Comparison of ENCODE assay signal across 10 cellular contexts in genomic region chr1:201259476-201260235, GRCh38. TPM values are rescaled to one million over a fixed set of nuclear protein-coding genes. Genes with fewer than 3 reads are reported as not detected.
DNase-seq lines count a peak whose midpoint lies in the region; ATAC-seq and TF ChIP-seq lines count a peak whose summit lies in the region.
"Had no signal": no experiment of that assay in that cellular context is flagged by ENCODE, and none has a peak within 500 bp of the region (broad histone marks: within the 10 kb centered on the region; RNA-seq: fewer than 3 reads in every experiment).

No MANE protein-coding gene starts in this region.

- no peak for DNase-seq in activated CD4-positive, alpha-beta T cell treated with anti-CD3 and anti-CD28 coated beads for 36 hours
- no peak for DNase-seq in activated CD4-positive, alpha-beta T cell treated with anti-CD3 and anti-CD28 coated beads, Interleukin-2, amount 50 U/mL, for 48 hours
- no peak for DNase-seq in activated naive CD8-positive, alpha-beta T cell treated with anti-CD3 and anti-CD28 coated beads, Interleukin-2, amount 50 U/mL, for 24 hours
- DNase-seq in iPS-NIHi7 (ENCODE audit: extremely low spot score) (peak; percentile 83), PC-3 (no peak), ascending aorta (ENCODE audit: low spot score in 2 of 2) (no peak), hypothalamus (lab: John Stamatoyannopoulos, UW) (no peak)
- DNase-seq: activated naive CD4-positive, alpha-beta T cell had no signal

- CTCF ChIA-PET in activated CD4-positive, alpha-beta T cell treated with anti-CD3 and anti-CD28 coated beads for 36 hours (lab: Charles Lee), result interaction anchor here (0.9 to 1.4 kb wide), 3 partner anchors 86 to 150 kb away, joined by 3 to 4 read pairs (median 3); no protein-coding TSS in a partner anchor
- CTCF ChIA-PET in PC-3 (lab: Charles Lee), result no interaction called here

- H3K36me3 Mint-ChIP-seq in activated CD4-positive, alpha-beta T cell treated with anti-CD3 and anti-CD28 coated beads for 36 hours (ENCODE audit: low read depth), result peaks cover 2% of the 10 kb centered on the region
- no peaks in the 10 kb centered on the region for H3K36me3 Mint-ChIP-seq in activated naive CD8-positive, alpha-beta T cell treated with anti-CD3 and anti-CD28 coated beads, Interleukin-2, amount 50 U/mL, for 24 hours (ENCODE audit: low read depth)

- H3K9ac ChIP-seq in PC-3 (ENCODE audit: low read length), result no peak overlapping the region

- H3K9me2 ChIP-seq in PC-3 (replicated peaks; ENCODE audit: low read length), result no peaks in the 10 kb centered on the region

- no peaks in the 10 kb centered on the region for H3K9me3 Mint-ChIP-seq in activated CD4-positive, alpha-beta T cell treated with anti-CD3 and anti-CD28 coated beads for 36 hours (ENCODE audit: low read depth)
- no peaks in the 10 kb centered on the region for H3K9me3 Mint-ChIP-seq in activated naive CD8-positive, alpha-beta T cell treated with anti-CD3 and anti-CD28 coated beads, Interleukin-2, amount 50 U/mL, for 24 hours

- WGBS in thymus, result 9% methylated on average over 28 of the region's 28 CpGs

- no peak overlapping the region for H3K4me3 Mint-ChIP-seq in activated CD4-positive, alpha-beta T cell treated with anti-CD3 and anti-CD28 coated beads for 36 hours
- no peak overlapping the region for H3K4me3 Mint-ChIP-seq in activated naive CD8-positive, alpha-beta T cell treated with anti-CD3 and anti-CD28 coated beads, Interleukin-2, amount 50 U/mL, for 24 hours

- no peaks in the 10 kb centered on the region for H4K20me1 ChIP-seq in PC-3 (ENCODE audit: low read length)

- TF ChIP-seq CTCF in PC-3 (conservative IDR thresholded peaks at IDR 0.05; ENCODE audit: low read depth, low read length) (no peak), ascending aorta (IDR thresholded peaks at IDR 0.05) (no peak)

- POLR2A ChIA-PET in activated CD4-positive, alpha-beta T cell treated with anti-CD3 and anti-CD28 coated beads for 36 hours (lab: Charles Lee), result no interaction called here
- POLR2A ChIA-PET in PC-3 (lab: Charles Lee; ENCODE audit: unreplicated experiment), result no interaction called here

- peak; percentile 23 for ATAC-seq in activated CD4-positive, alpha-beta T cell treated with anti-CD3 and anti-CD28 coated beads for 36 hours
- ATAC-seq in activated naive CD8-positive, alpha-beta T cell treated with anti-CD3 and anti-CD28 coated beads, Interleukin-2, amount 50 U/mL, for 24 hours, result peak; percentile 15
- ATAC-seq in PC-3, result no peak

- H3K27me3 ChIP-seq in thymus (ENCODE audit: control insufficient read depth, insufficient read depth) (peaks cover 10% of the 10 kb centered on the region), PC-3 (ENCODE audit: low read length) (no peaks in the 10 kb centered on the region), ascending aorta (peaks cover 4% of the 10 kb centered on the region)
- H3K27me3 ChIP-seq: SJCRH30 had no signal

- H3K4me3 ChIP-seq in thymus (ENCODE audit: low read length), result peak overlapping the region; percentile 18
- no peak overlapping the region for H3K4me3 ChIP-seq in PC-3 (ENCODE audit: low read length)
- no peak overlapping the region for H3K4me3 ChIP-seq in ascending aorta
- H3K4me3 ChIP-seq: SJCRH30 had no signal

- H3K4me1 Mint-ChIP-seq in activated CD4-positive, alpha-beta T cell treated with anti-CD3 and anti-CD28 coated beads for 36 hours, result peaks cover 3% of the 10 kb centered on the region
- no peaks in the 10 kb centered on the region for H3K4me1 Mint-ChIP-seq in activated naive CD8-positive, alpha-beta T cell treated with anti-CD3 and anti-CD28 coated beads, Interleukin-2, amount 50 U/mL, for 24 hours

- H3K27ac ChIP-seq in thymus (ENCODE audit: low read depth), result peak overlapping the region; percentile 52
- H3K27ac ChIP-seq in PC-3 (ENCODE audit: low read length), result no peak overlapping the region
- no peak overlapping the region for H3K27ac ChIP-seq in ascending aorta
- H3K27ac ChIP-seq: SJCRH30 had no signal

- intact Hi-C loops in activated CD4-positive, alpha-beta T cell treated with anti-CD3 and anti-CD28 coated beads for 36 hours (cut with DNase I, micrococcal nuclease), result no loop called here
- intact Hi-C loops in PC-3 (cut with micrococcal nuclease) (no loop called here), ascending aorta (cut with DNase I) (loop anchor here (10.0 kb wide), 1 partner anchor 255 kb away; no protein-coding TSS in a partner anchor)

- H3K4me2 ChIP-seq in PC-3 (ENCODE audit: low read length), result no peak overlapping the region

- H3K36me3 ChIP-seq in thymus (ENCODE audit: control insufficient read depth, insufficient read depth) (no peaks in the 10 kb centered on the region), PC-3 (ENCODE audit: low read depth, low read length) (no peaks in the 10 kb centered on the region), ascending aorta (no peaks in the 10 kb centered on the region)
- H3K36me3 ChIP-seq: SJCRH30 had no signal

- H2AFZ ChIP-seq in PC-3 (ENCODE audit: low read length), result no peak overlapping the region

- no peak overlapping the region for H3K27ac Mint-ChIP-seq in activated CD4-positive, alpha-beta T cell treated with anti-CD3 and anti-CD28 coated beads for 36 hours
- no peak overlapping the region for H3K27ac Mint-ChIP-seq in activated naive CD8-positive, alpha-beta T cell treated with anti-CD3 and anti-CD28 coated beads, Interleukin-2, amount 50 U/mL, for 24 hours

- H3K4me1 ChIP-seq in thymus (ENCODE audit: control insufficient read depth, insufficient read depth, low read length) (no peaks in the 10 kb centered on the region), PC-3 (ENCODE audit: insufficient read depth, low read length) (no peaks in the 10 kb centered on the region), ascending aorta (no peaks in the 10 kb centered on the region)

- no peaks in the 10 kb centered on the region for H3K79me2 ChIP-seq in PC-3 (ENCODE audit: low read length)

- H3F3A ChIP-seq in PC-3 (ENCODE audit: low read length, unreplicated experiment), result no peaks in the 10 kb centered on the region

- H3K9me3 ChIP-seq in thymus (ENCODE audit: control insufficient read depth) (no peaks in the 10 kb centered on the region), PC-3 (ENCODE audit: low read length) (no peaks in the 10 kb centered on the region), ascending aorta (no peaks in the 10 kb centered on the region)
- H3K9me3 ChIP-seq: SJCRH30 had no signal

- H3K27me3 Mint-ChIP-seq in activated CD4-positive, alpha-beta T cell treated with anti-CD3 and anti-CD28 coated beads for 36 hours, result peaks cover 18% of the 10 kb centered on the region
- peaks cover 12% of the 10 kb centered on the region for H3K27me3 Mint-ChIP-seq in activated naive CD8-positive, alpha-beta T cell treated with anti-CD3 and anti-CD28 coated beads, Interleukin-2, amount 50 U/mL, for 24 hours

- BruUV-seq in PC-3 (replicated peaks; lab: Mats Ljungman, UMichigan), result no TSS peak

RNA-seq across cellular contexts. Expression of gene PKP1, which starts 23.6 kb away (rescaled TPM):
- total RNA-seq in activated CD4-positive, alpha-beta T cell treated with anti-CD3 and anti-CD28 coated beads for 36 hours, result not detected
- 20.0 TPM for polyA plus RNA-seq in thymus
- 211 and 259 TPM in 2 replicates for total RNA-seq in PC-3 (2014; rRNA removed)
- not detected for total RNA-seq in ascending aorta
- total RNA-seq: SJCRH30 had no signal

Comparison
In these comparisons a context has a peak if more than half of its experiments do, and no peak if none do; other contexts are left out.
1. RNA of gene PKP1, which starts 23.6 kb away (total RNA-seq): 211 to 259 TPM in PC-3; not detected in ascending aorta (single experiment) and not detected in activated CD4-positive, alpha-beta T cell treated with anti-CD3 and anti-CD28 coated beads for 36 hours; every median in the first group is over 100 times any median in the second.